Comparison of ENCODE assay signal across 9 cellular contexts in genomic region chr6:52284131-52284459, GRCh38. TPM values are rescaled to one million over a fixed set of nuclear protein-coding genes. Genes with fewer than 3 reads are reported as not detected.
DNase-seq lines count a peak whose midpoint lies in the region; ATAC-seq and TF ChIP-seq lines count a peak whose summit lies in the region.
"Had no signal": no experiment of that assay in that cellular context is flagged by ENCODE, and none has a peak within 500 bp of the region (broad histone marks: within the 10 kb centered on the region; RNA-seq: fewer than 3 reads in every experiment).

No MANE protein-coding gene starts in this region.

- no peaks in the 10 kb centered on the region for H3K9me3 Mint-ChIP-seq in T-helper 2 cell treated with Interferon-gamma antibody and Interleukin-4, amounts not matched to agents 5 μg/mL and 100 μg/mL, for 36 hours
- H3K9me3 Mint-ChIP-seq in glutamatergic neuron (ENCODE audit: unreplicated experiment): no peaks in the 10 kb centered on the region

- H3K27ac Mint-ChIP-seq in T-helper 2 cell treated with Interferon-gamma antibody and Interleukin-4, amounts not matched to agents 5 μg/mL and 100 μg/mL, for 36 hours: no peak overlapping the region
- no peak overlapping the region for H3K27ac Mint-ChIP-seq in glutamatergic neuron (ENCODE audit: unreplicated experiment)

- no peak for TF ChIP-seq CTCF in glutamatergic neuron (IDR thresholded peaks at IDR 0.05; ENCODE audit: partially characterized antibody, unreplicated experiment)

- peaks cover 40% of the 10 kb centered on the region for H3K4me1 Mint-ChIP-seq in T-helper 2 cell treated with Interferon-gamma antibody and Interleukin-4, amounts not matched to agents 5 μg/mL and 100 μg/mL, for 36 hours (ENCODE audit: low read depth)
- no peaks in the 10 kb centered on the region for H3K4me1 Mint-ChIP-seq in glutamatergic neuron (ENCODE audit: low read depth, unreplicated experiment)

- H3K4me3 ChIP-seq in skeletal muscle cell (ENCODE audit: low read depth, low read length): peak overlapping the region; percentile 85

- no peak overlapping the region for H3K4me3 Mint-ChIP-seq in T-helper 2 cell treated with Interferon-gamma antibody and Interleukin-4, amounts not matched to agents 5 μg/mL and 100 μg/mL, for 36 hours
- H3K4me3 Mint-ChIP-seq in glutamatergic neuron (ENCODE audit: unreplicated experiment): no peak overlapping the region

- peaks cover 40% of the 10 kb centered on the region for H3K36me3 Mint-ChIP-seq in T-helper 2 cell treated with Interferon-gamma antibody and Interleukin-4, amounts not matched to agents 5 μg/mL and 100 μg/mL, for 36 hours (ENCODE audit: low read depth)
- H3K36me3 Mint-ChIP-seq in glutamatergic neuron (ENCODE audit: unreplicated experiment): no peaks in the 10 kb centered on the region

- DNase-seq in Ammon's horn (ENCODE audit: low spot score) (peak; percentile 16), NAMALWA (ENCODE audit: low spot score) (peak; percentile 75), glutamatergic neuron (peak; percentile 62), skeletal muscle cell (ENCODE audit: low read depth) (no peak)
- DNase-seq in T-helper 2 cell treated with Interferon-gamma antibody and Interleukin-4, amounts not matched to agents 5 μg/mL and 100 μg/mL, for 36 hours (ENCODE audit: low spot score): peak; percentile 45

- no peaks in the 10 kb centered on the region for H3K27me3 Mint-ChIP-seq in T-helper 2 cell treated with Interferon-gamma antibody and Interleukin-4, amounts not matched to agents 5 μg/mL and 100 μg/mL, for 36 hours (ENCODE audit: low read depth)
- no peaks in the 10 kb centered on the region for H3K27me3 Mint-ChIP-seq in glutamatergic neuron (ENCODE audit: unreplicated experiment)

- ATAC-seq in GM19035 (IDR thresholded peaks at IDR 0.05; ENCODE audit: unreplicated experiment): peak; percentile 7
- no peak for ATAC-seq in HG02885 (IDR thresholded peaks at IDR 0.05; ENCODE audit: poor library complexity, unreplicated experiment)
- no peak for ATAC-seq in HG03469 (IDR thresholded peaks at IDR 0.05; ENCODE audit: unreplicated experiment)

RNA-seq across cellular contexts. Expression of gene MCM3, which starts 0.4 kb away (rescaled TPM):
- total RNA-seq in glutamatergic neuron (ENCODE audit: unreplicated experiment): 21.5 TPM

RNA-seq across cellular contexts. Expression of gene IL17F, which starts 39.8 kb away (rescaled TPM):
- not detected for total RNA-seq in glutamatergic neuron (ENCODE audit: unreplicated experiment)
- total RNA-seq: renal cortical epithelial cell had no signal
